10 cellular contexts compared by ENCODE assay signal in genomic region chr10:18793951-18794350, GRCh38.
A peak's percentile ranks its signal among the peaks of the same experiment; 100 is the strongest.
DNase-seq lines count a peak whose midpoint lies in the region; ATAC-seq and TF ChIP-seq lines count a peak whose summit lies in the region.
"Had no signal": no experiment of that assay in that cellular context is flagged by ENCODE, and none has a peak within 500 bp of the region (broad histone marks: within the 10 kb centered on the region; RNA-seq: fewer than 3 reads in every experiment).

No MANE protein-coding gene starts in this region.

- no peak overlapping the region for H3K27ac Mint-ChIP-seq in endothelial cell (ENCODE audit: unreplicated experiment)

- TF ChIP-seq CTCF in endothelial cell (IDR thresholded peaks at IDR 0.05; ENCODE audit: unreplicated experiment), result peak; percentile 33

- H3K27me3 Mint-ChIP-seq in endothelial cell (ENCODE audit: unreplicated experiment), result peaks cover 2% of the 10 kb centered on the region

- H3K36me3 Mint-ChIP-seq in endothelial cell (ENCODE audit: low read depth, unreplicated experiment), result no peaks in the 10 kb centered on the region

- no peak overlapping the region for H3K4me3 Mint-ChIP-seq in endothelial cell (ENCODE audit: unreplicated experiment)

- H3K4me1 Mint-ChIP-seq in endothelial cell (ENCODE audit: unreplicated experiment), result no peaks in the 10 kb centered on the region

- H3K9me3 Mint-ChIP-seq in endothelial cell (ENCODE audit: unreplicated experiment), result no peaks in the 10 kb centered on the region

- peak; percentile 0 for DNase-seq in NCI-H1092 treated with DMSO at 0.1 percent for 48 hours (lab: John Stamatoyannopoulos, UW)
- DNase-seq in NCI-H1092 (lab: John Stamatoyannopoulos, UW), result no peak
- DNase-seq in NCI-H526 treated with DMSO at 0.1 percent for 48 hours (lab: John Stamatoyannopoulos, UW), result peak; percentile 29
- no peak for DNase-seq in endothelial cell (ENCODE audit: low spot score)
- peak; percentile 5 for DNase-seq in retina
- DNase-seq in activated CD4-positive, CD25-positive, alpha-beta regulatory T cell (lab: John Stamatoyannopoulos, UW), result no peak
- no peak for DNase-seq in NCI-H1694 treated with DMSO at 0.1 percent for 48 hours (lab: John Stamatoyannopoulos, UW)
- DNase-seq: T-helper 1 cell had no signal

- ATAC-seq in HG03175 (IDR thresholded peaks at IDR 0.05; ENCODE audit: unreplicated experiment), result no peak
- ATAC-seq: left lobe of liver had no signal

Comparison
In these comparisons a context has a peak if more than half of its experiments do, and no peak if none do; other contexts are left out.
1. DNase-seq: peak in NCI-H1092 treated with DMSO at 0.1 percent for 48 hours (single experiment), NCI-H526 treated with DMSO at 0.1 percent for 48 hours (single experiment) and retina (single experiment); none in NCI-H1092 (single experiment), endothelial cell (single experiment), activated CD4-positive, CD25-positive, alpha-beta regulatory T cell (0 of 4) and NCI-H1694 treated with DMSO at 0.1 percent for 48 hours (single experiment).